24 cellular contexts compared by ENCODE assay signal in the genomic region with DNA sequence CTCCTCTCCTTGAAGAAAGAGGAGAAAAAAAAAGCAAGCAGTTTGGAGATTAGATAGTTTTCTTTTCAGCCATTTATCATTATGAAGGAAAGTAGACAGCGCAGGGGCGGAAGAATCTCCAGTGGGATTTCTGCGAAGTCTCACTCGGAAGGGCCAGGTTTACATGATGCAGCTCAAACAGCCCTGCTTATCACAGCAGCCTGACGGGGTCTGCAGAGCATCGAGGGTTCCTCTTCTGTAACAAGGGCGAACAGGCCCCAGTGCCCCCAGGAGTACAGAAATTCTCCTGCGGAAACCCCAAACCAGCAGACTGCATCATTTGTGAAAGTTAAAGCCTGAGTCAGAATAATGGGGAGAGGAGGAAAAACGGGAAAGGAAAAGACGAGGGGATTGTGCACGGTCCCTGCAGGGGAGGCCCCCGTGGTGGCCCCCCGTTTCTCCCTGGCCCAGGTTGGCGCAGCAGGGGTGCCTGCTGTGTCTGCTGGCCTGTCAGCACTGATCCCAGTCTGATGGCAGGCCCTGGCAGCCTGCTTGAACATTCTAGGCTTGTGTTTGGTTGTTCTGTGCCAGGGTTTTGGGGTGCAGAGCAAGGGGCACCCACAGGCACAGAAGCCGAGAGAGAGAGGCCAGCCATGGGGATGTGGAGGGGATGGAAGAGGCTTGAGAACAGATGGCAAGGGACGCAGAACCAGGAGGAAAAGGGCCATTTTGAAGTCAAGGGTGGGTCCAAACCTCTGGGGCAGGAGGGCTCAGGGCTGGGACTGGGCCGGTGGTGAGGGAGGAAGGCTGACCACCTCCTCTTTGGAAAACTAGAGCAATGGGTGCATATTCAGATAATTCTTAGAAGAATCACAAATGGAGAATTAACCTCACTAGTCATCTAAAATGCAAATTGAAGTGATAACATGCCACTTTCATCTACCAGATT. TPM values are rescaled to one million over a fixed set of nuclear protein-coding genes. Genes with fewer than 3 reads are reported as not detected.
"Had no signal": no experiment of that assay in that cellular context is flagged by ENCODE, and none has a peak within 500 bp of the region (broad histone marks: within the 10 kb centered on the region; RNA-seq: fewer than 3 reads in every experiment).

No MANE protein-coding gene starts in this region.

- DNase-seq: activated CD4-positive, alpha-beta T cell treated with anti-CD3 and anti-CD28 coated beads for 1 hour; activated naive CD4-positive, alpha-beta T cell treated with Interleukin-2 at 50 U/mL for 16 hours; activated naive CD8-positive, alpha-beta T cell treated with anti-CD3 and anti-CD28 coated beads, Interleukin-2, amount 10 ng/mL, durations not matched to agents 7 days and 5 days; anterior cingulate cortex; central memory CD4-positive, alpha-beta T cell; gastrocnemius medialis; heart left ventricle; immature natural killer cell; left cardiac atrium; lower lobe of right lung; midbrain; stimulated activated CD4-positive, alpha-beta T cell treated with anti-CD3 and anti-CD28 coated beads, Interleukin-15, amount 100 ng/mL, for 24 hours; stimulated activated CD4-positive, alpha-beta T cell treated with anti-CD3 and anti-CD28 coated beads, Interleukin-2, amount 100 ng/mL, for 48 hours had no signal

- H3K4me1 ChIP-seq: gastrocnemius medialis, heart left ventricle, lower lobe of right lung, right atrium auricular region had no signal

- ATAC-seq: activated T-helper 17 cell treated with anti-CD3 and anti-CD28 coated beads, Interleukin-2, amount 50 U/mL, for 72 hours; esophagus mucosa; gastrocnemius medialis; heart left ventricle; left cardiac atrium; lower lobe of right lung had no signal

- H3K9me3 ChIP-seq: gastrocnemius medialis, heart left ventricle, lower lobe of right lung, right atrium auricular region, suprapubic skin, upper lobe of left lung had no signal

- H3K27me3 ChIP-seq: gastrocnemius medialis, right atrium auricular region, upper lobe of left lung had no signal

- H3K27ac ChIP-seq: gastrocnemius medialis, heart left ventricle, lower lobe of right lung, right atrium auricular region, suprapubic skin, WERI-Rb-1 had no signal

- H3K4me3 ChIP-seq: gastrocnemius medialis, heart left ventricle, lower lobe of right lung, right atrium auricular region, suprapubic skin, upper lobe of left lung had no signal

- H3K36me3 ChIP-seq: gastrocnemius medialis, heart left ventricle, right atrium auricular region, suprapubic skin, WERI-Rb-1 had no signal

RNA-seq across cellular contexts. Expression of a gene that starts 35.7 kb away (rescaled TPM):
- total RNA-seq: activated CD8-positive, alpha-beta memory T cell treated with anti-CD3 and anti-CD28 coated beads for 36 hours; activated naive CD8-positive, alpha-beta T cell treated with anti-CD3 and anti-CD28 coated beads, Interleukin-2, amount 10 ng/mL, durations not matched to agents 7 days and 5 days; activated T-helper 17 cell treated with anti-CD3 and anti-CD28 coated beads, Interleukin-2, amount 50 U/mL, for 72 hours; esophagus mucosa; gastrocnemius medialis; left cardiac atrium; omental fat pad; progenitor cell of endocrine pancreas; right atrium auricular region; T-helper 2 cell treated with Interferon-gamma antibody and Interleukin-4, amounts not matched to agents 100 ng/mL and 5 ng/mL, for 36 hours had no signal
- polyA plus RNA-seq: immature natural killer cell, neural cell had no signal
